Comparison of ENCODE assay signal across 8 cellular contexts in the genomic region with DNA sequence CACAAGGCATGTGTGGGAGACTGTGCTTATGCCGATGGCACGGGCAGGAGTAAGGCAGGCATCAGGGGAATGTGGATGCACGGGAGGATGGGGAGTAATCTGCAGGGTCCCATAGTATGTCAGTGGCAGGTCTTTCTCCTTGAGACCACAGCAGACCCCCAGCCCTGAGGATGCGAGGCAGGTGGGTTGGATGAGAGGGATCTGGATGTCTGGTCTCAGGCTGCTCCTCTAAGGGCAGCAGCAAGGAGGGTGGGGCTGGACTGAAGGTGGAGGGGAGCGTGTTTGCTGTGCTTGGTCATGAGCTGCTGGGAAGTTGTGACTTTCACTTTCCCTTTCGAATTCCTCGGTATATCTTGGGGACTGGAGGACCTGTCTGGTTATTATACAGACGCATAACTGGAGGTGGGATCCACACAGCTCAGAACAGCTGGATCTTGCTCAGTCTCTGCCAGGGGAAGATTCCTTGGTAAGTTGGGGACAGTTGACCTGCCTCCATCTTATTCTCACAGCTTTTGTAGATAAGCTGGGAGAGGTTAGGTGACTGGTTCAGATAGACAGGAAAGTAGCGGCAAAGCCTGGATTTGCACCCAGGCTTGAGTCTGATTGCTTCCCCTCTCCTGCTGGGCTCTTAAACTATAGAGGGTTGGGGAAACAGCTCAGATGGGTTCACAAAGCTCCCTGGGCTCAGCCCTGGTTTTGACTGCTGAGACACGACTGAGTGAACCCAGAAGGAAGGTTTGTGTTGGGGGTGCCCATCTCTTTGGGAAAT. TPM values are rescaled to one million over a fixed set of nuclear protein-coding genes. Genes with fewer than 3 reads are reported as not detected.
A peak's percentile ranks its signal among the peaks of the same experiment; 100 is the strongest.
DNase-seq lines count a peak whose midpoint lies in the region; ATAC-seq lines count a peak whose summit lies in the region.

Gene APOL1, plus strand, starts transcription at position 380 of the 769 bp plus-strand sequence. CDS start 1,823 bp downstream, outside the sequence.

- peaks cover 13% of the 10 kb centered on the region for H3K4me1 ChIP-seq in right cardiac atrium (ENCODE audit: control insufficient read depth, insufficient read depth, low read length)

- peak within 1 kb of the TSS; percentile 49 for H3K4me3 ChIP-seq in right cardiac atrium (ENCODE audit: low read length)

- H3K9me3 ChIP-seq in right cardiac atrium (ENCODE audit: control insufficient read depth, low read length) = no peaks in the 10 kb centered on the region

- intact Hi-C loops in right cardiac atrium (cut with DNase I) = no loop called here

- peak; percentile 77 for DNase-seq in activated effector memory CD4-positive, alpha-beta T cell treated with anti-CD3 and anti-CD28 coated beads, Interleukin-2, amount 50 U/mL, for 16 hours
- no peak for DNase-seq in activated effector memory CD4-positive, alpha-beta T cell treated with Interleukin-2 at 50 U/mL for 16 hours
- DNase-seq in NCI-H460 (ENCODE audit: extremely low read depth, low read depth) (peak; percentile 26), right cardiac atrium (peak in 1 of 3 donors; percentile 65), foreskin melanocyte (no peak), DMS153 treated with DMSO at 0.1 percent for 48 hours (lab: John Stamatoyannopoulos, UW; ENCODE audit: unreplicated experiment) (no peak)
- DNase-seq in activated naive CD8-positive, alpha-beta T cell treated with anti-CD3 and anti-CD28 coated beads, Interleukin-2, amount 50 U/mL, for 16 hours (ENCODE audit: low read depth, low spot score) = peak; percentile 37
- DNase-seq in stimulated activated CD4-positive, alpha-beta T cell treated with anti-CD3 and anti-CD28 coated beads, Interleukin-4, amount 100 ng/mL, for 1 hour = peak; percentile 54

- 42% methylated on average over 10 of the region's 10 CpGs for WGBS in right cardiac atrium

- H3K27me3 ChIP-seq in right cardiac atrium (ENCODE audit: control insufficient read depth, insufficient read depth) = no peaks in the 10 kb centered on the region

- peak within 1 kb of the TSS; percentile 73 for H3K27ac ChIP-seq in right cardiac atrium (ENCODE audit: low read length)

- ATAC-seq in right cardiac atrium = peak; percentile 67 to 68

RNA-seq across cellular contexts. Expression of gene APOL1, which starts in this region (rescaled TPM):
- total RNA-seq in NCI-H460 (2014; rRNA removed; shearing (Covaris generic)) = 1.9 and 2.6 TPM in 2 replicates
- polyA plus RNA-seq in NCI-H460 (2014; cell fraction: nucleus; rRNA removed) = 2.0 and 3.6 TPM in 2 replicates
- total RNA-seq in right cardiac atrium = 10 to 100 TPM; 14.0 to 29.8 (median 16.9) TPM
- 13.6 TPM for polyA plus RNA-seq in right cardiac atrium

Comparison
In these comparisons a context has a peak if more than half of its experiments do, and no peak if none do; other contexts are left out.
1. DNase-seq: peak in activated effector memory CD4-positive, alpha-beta T cell treated with anti-CD3 and anti-CD28 coated beads, Interleukin-2, amount 50 U/mL, for 16 hours (single experiment), NCI-H460 (single experiment), activated naive CD8-positive, alpha-beta T cell treated with anti-CD3 and anti-CD28 coated beads, Interleukin-2, amount 50 U/mL, for 16 hours (single experiment) and stimulated activated CD4-positive, alpha-beta T cell treated with anti-CD3 and anti-CD28 coated beads, Interleukin-4, amount 100 ng/mL, for 1 hour (single experiment); none in activated effector memory CD4-positive, alpha-beta T cell treated with Interleukin-2 at 50 U/mL for 16 hours (single experiment), foreskin melanocyte (single experiment) and DMS153 treated with DMSO at 0.1 percent for 48 hours (single experiment).